In the genomic region with DNA sequence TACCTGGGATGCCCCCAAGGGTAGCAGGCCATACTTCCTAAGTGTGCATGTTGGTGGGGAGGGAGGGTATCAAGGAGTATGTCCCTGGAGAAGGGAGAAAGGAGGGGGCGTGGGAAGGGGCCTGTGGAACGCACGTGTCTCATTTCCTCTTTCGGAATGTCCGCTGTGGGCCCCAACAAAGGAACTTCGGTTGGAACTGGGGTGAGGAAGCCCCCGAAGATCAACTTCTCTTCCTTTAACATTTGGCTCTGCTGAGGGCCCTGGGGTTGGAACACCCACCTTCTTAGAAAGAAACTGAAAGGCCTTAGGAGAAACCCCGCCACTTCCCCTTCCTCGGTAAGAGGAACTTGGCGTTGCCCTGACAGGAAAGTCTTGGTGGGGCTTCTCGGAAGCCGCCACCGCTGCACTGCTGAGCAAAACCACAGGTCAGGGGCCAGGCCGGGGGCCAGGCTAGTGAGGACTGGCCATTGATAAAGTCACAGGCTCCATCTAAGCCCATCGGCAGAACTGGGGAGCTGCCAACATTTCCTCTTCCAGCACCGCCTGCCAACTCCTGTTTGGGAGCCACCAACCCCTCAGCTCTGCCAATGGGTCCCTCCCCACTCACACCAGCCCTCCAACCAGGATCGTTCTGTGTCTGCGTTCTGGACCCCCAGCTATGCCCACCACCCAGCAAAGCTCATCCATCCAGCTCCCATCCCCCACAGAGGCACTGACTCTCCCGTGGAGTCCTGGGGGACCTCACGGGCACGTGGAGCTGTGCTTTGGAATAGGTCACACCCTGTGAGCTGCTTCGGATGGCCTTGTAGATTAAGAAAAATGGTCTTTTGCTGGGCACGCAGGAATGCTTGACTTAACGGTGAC, we compare ENCODE assay signal across 8 cellular contexts. TPM values are rescaled to one million over a fixed set of nuclear protein-coding genes. Genes with fewer than 3 reads are reported as not detected.
A peak's percentile ranks its signal among the peaks of the same experiment; 100 is the strongest.
DNase-seq lines count a peak whose midpoint lies in the region; ATAC-seq and TF ChIP-seq lines count a peak whose summit lies in the region.

No MANE protein-coding gene starts in this region.

- intact Hi-C loops in dendritic cell treated with granulocyte-macrophage colony-stimulating factor and Interleukin-4, amounts not matched to agents 40 ng/mL and 50 ng/mL, for 4 days (cut with micrococcal nuclease) = loop anchor here (1.0 to 2.0 kb wide), 2 partner anchors 159 to 192 kb away; no protein-coding TSS in a partner anchor
- intact Hi-C loops in psoas muscle (cut with DNase I) = loop anchor here (5.0 kb wide), 2 partner anchors 52 to 82 kb away; no protein-coding TSS in a partner anchor

- H3K36me3 ChIP-seq in psoas muscle (ENCODE audit: insufficient read depth in 1 of 2, low read depth in 1 of 2) = no peaks in the 10 kb centered on the region
- H3K36me3 ChIP-seq in H7 (replicated peaks; ENCODE audit: control insufficient read depth, insufficient read depth, low read length) = no peaks in the 10 kb centered on the region

- no peaks in the 10 kb centered on the region for H3K36me3 Mint-ChIP-seq in dendritic cell treated with granulocyte-macrophage colony-stimulating factor and Interleukin-4, amounts not matched to agents 40 ng/mL and 50 ng/mL, for 4 days (ENCODE audit: low read depth)

- H3K27me3 ChIP-seq in psoas muscle (ENCODE audit: insufficient read depth in 3 of 3, low read length in 2 of 3) (no peaks in the 10 kb centered on the region), H7 (ENCODE audit: control insufficient read depth, insufficient read depth, low read length) (no peaks in the 10 kb centered on the region)

- H3K27ac ChIP-seq in VCaP = peak overlapping the region; percentile 21; the same call in 1 of the 2 replicates
- H3K27ac ChIP-seq in psoas muscle = no peak overlapping the region

- peak; percentile 81 for DNase-seq in NK-92 treated with Interleukin-12 subunit alpha and Interleukin-12 subunit beta, amount 100 ng/mL, for 24 hours (lab: John Stamatoyannopoulos, UW)
- no peak for DNase-seq in NK-92 (lab: John Stamatoyannopoulos, UW; ENCODE audit: unreplicated experiment)
- peak; percentile 68 to 78 for DNase-seq in psoas muscle
- no peak for DNase-seq in T1000 (lab: John Stamatoyannopoulos, UW)
- no peak for DNase-seq in H7
- DNase-seq in LoVo (ENCODE audit: low spot score) = no peak

- 58 to 66% (median 59%) methylated on average over 23 to 24 of the region's 24 CpGs for WGBS in psoas muscle, 3 donors

- no peak for TF ChIP-seq CTCF in VCaP (conservative IDR thresholded peaks at IDR 0.05)
- TF ChIP-seq CTCF in psoas muscle (IDR thresholded peaks at IDR 0.05) = no peak

- peaks cover 11% of the 10 kb centered on the region for H3K4me1 ChIP-seq in psoas muscle

- peak overlapping the region; percentile 85 for H3K27ac Mint-ChIP-seq in dendritic cell treated with granulocyte-macrophage colony-stimulating factor and Interleukin-4, amounts not matched to agents 40 ng/mL and 50 ng/mL, for 4 days

- no peaks in the 10 kb centered on the region for H3K9me3 ChIP-seq in psoas muscle

- H3K9me3 Mint-ChIP-seq in dendritic cell treated with granulocyte-macrophage colony-stimulating factor and Interleukin-4, amounts not matched to agents 40 ng/mL and 50 ng/mL, for 4 days = no peaks in the 10 kb centered on the region

- H3K27me3 Mint-ChIP-seq in dendritic cell treated with granulocyte-macrophage colony-stimulating factor and Interleukin-4, amounts not matched to agents 40 ng/mL and 50 ng/mL, for 4 days = peaks cover 20% of the 10 kb centered on the region

- H3K4me1 Mint-ChIP-seq in dendritic cell treated with granulocyte-macrophage colony-stimulating factor and Interleukin-4, amounts not matched to agents 40 ng/mL and 50 ng/mL, for 4 days (ENCODE audit: low read depth) = peaks cover 67% of the 10 kb centered on the region

- H3K4me3 Mint-ChIP-seq in dendritic cell treated with granulocyte-macrophage colony-stimulating factor and Interleukin-4, amounts not matched to agents 40 ng/mL and 50 ng/mL, for 4 days = peak overlapping the region; percentile 66

- H3K4me3 ChIP-seq in psoas muscle (no peak overlapping the region), H7 (ENCODE audit: insufficient read depth, low read depth, low read length) (no peak overlapping the region)

- ATAC-seq in psoas muscle = peak in 1 of 4 donors; percentile 26

RNA-seq across cellular contexts. Expression of a gene that starts 44.8 kb away (rescaled TPM):
- total RNA-seq in psoas muscle = 1 to 10 TPM; 1.7 to 4.2 (median 3.1) TPM
- polyA plus RNA-seq in psoas muscle = 1 to 10 TPM in 1 of 3 donors, under 1 TPM in 2; 0.75 to 1.5 (median 0.92) TPM
- total RNA-seq in H7 (2014; rRNA removed; shearing (Covaris generic)) = 0.04 and 0.17 TPM in 2 replicates

Comparison
In these comparisons a context has a peak if more than half of its experiments do, and no peak if none do; other contexts are left out.
1. DNase-seq: peak in NK-92 treated with Interleukin-12 subunit alpha and Interleukin-12 subunit beta, amount 100 ng/mL, for 24 hours (single experiment) and psoas muscle (2 of 2); none in NK-92 (single experiment), T1000 (single experiment), H7 (single experiment) and LoVo (single experiment).